10 cellular contexts compared by ENCODE assay signal in genomic region chr11:71286701-71287643, GRCh38. TPM values are rescaled to one million over a fixed set of nuclear protein-coding genes. Genes with fewer than 3 reads are reported as not detected.
DNase-seq lines count a peak whose midpoint lies in the region; ATAC-seq and TF ChIP-seq lines count a peak whose summit lies in the region.
"Had no signal": no experiment of that assay in that cellular context is flagged by ENCODE, and none has a peak within 500 bp of the region (broad histone marks: within the 10 kb centered on the region; RNA-seq: fewer than 3 reads in every experiment).

No MANE protein-coding gene starts in this region.

- TF ChIP-seq CTCF in brain microvascular endothelial cell (IDR thresholded peaks at IDR 0.05; ENCODE audit: low read depth, low read length, missing control alignments) = no peak
- TF ChIP-seq CTCF in right lobe of liver (IDR thresholded peaks at IDR 0.05) = no peak

- H3K4me1 ChIP-seq in right cardiac atrium (ENCODE audit: control insufficient read depth, insufficient read depth, low read length) (no peaks in the 10 kb centered on the region), right lobe of liver (peaks cover 0 to 9% (median 4%) of the 10 kb centered on the region in 4 donors), aorta (ENCODE audit: control insufficient read depth in 1 of 2, insufficient read depth in 2 of 2, low read length in 2 of 2) (no peaks in the 10 kb centered on the region)

- intact Hi-C loops in Right ventricle myocardium inferior (cut with DNase I) (no loop called here), right cardiac atrium (cut with DNase I) (no loop called here), right lobe of liver (cut with DNase I) (no loop called here), aorta (cut with DNase I) (no loop called here)

- in situ Hi-C loops in brain microvascular endothelial cell (cut with HindIII; ENCODE audit: low pct_ligation_motif_present, low sequenced_read_pairs) = no loop called here

- H3K27me3 ChIP-seq in right cardiac atrium (ENCODE audit: control insufficient read depth, insufficient read depth) (no peaks in the 10 kb centered on the region), brain microvascular endothelial cell (replicated peaks) (peaks cover 11% of the 10 kb centered on the region), right lobe of liver (no peaks in the 10 kb centered on the region), aorta (ENCODE audit: control insufficient read depth in 1 of 2, insufficient read depth in 2 of 2, low read length in 1 of 2) (no peaks in the 10 kb centered on the region)

- ATAC-seq in Right ventricle myocardium inferior (peak; percentile 28), right cardiac atrium (no peak), right lobe of liver (peak; percentile 98 to 100 (median 98)), aorta (ENCODE audit: low FRiP score) (peak; percentile 44), GM21723 (IDR thresholded peaks at IDR 0.05; ENCODE audit: unreplicated experiment) (no peak)

- no peak overlapping the region for H3K27ac ChIP-seq in right cardiac atrium (ENCODE audit: low read length)
- no peak overlapping the region for H3K27ac ChIP-seq in brain microvascular endothelial cell
- peak overlapping the region in 1 of 3 donors; percentile 15 for H3K27ac ChIP-seq in right lobe of liver
- no peak overlapping the region for H3K27ac ChIP-seq in aorta (ENCODE audit: low read depth in 1 of 2, low read length in 2 of 2)

- H3K4me3 ChIP-seq in right cardiac atrium (ENCODE audit: low read length) (no peak overlapping the region), brain microvascular endothelial cell (ENCODE audit: low read depth, low read length) (no peak overlapping the region), right lobe of liver (no peak overlapping the region), aorta (ENCODE audit: low read length in 2 of 2) (no peak overlapping the region)

- no peak for TF ChIP-seq POLR2A in right lobe of liver (IDR thresholded peaks at IDR 0.05)

- H3K36me3 ChIP-seq in brain microvascular endothelial cell (replicated peaks) (no peaks in the 10 kb centered on the region), right lobe of liver (no peaks in the 10 kb centered on the region), aorta (ENCODE audit: control insufficient read depth in 1 of 2, insufficient read depth in 2 of 2, low read length in 1 of 2) (no peaks in the 10 kb centered on the region)

- 48% methylated on average over 14 of the region's 14 CpGs for WGBS in right cardiac atrium
- 12% methylated on average over 5 of the region's 14 CpGs for WGBS in right lobe of liver (ENCODE audit: insufficient coverage, low coverage, low lambda C conversion rate, missing lambda C conversion rate)
- 32 to 40% methylated on average over 13 to 14 of the region's 14 CpGs for WGBS in aorta, 2 donors

- H3K9me3 ChIP-seq in right cardiac atrium (ENCODE audit: control insufficient read depth, low read length) = no peaks in the 10 kb centered on the region
- H3K9me3 ChIP-seq in right lobe of liver = no peaks in the 10 kb centered on the region
- H3K9me3 ChIP-seq in aorta (ENCODE audit: control insufficient read depth, low read length) = no peaks in the 10 kb centered on the region

- DNase-seq in Right ventricle myocardium inferior (ENCODE audit: missing footprints) (no peak), right cardiac atrium (no peak), brain microvascular endothelial cell (peak; percentile 70), right lobe of liver (peak; percentile 76 to 94 (median 87)), aorta (no peak), NCI-H146 (lab: John Stamatoyannopoulos, UW) (no peak)
- DNase-seq in effector CD8-positive, alpha-beta T cell (lab: John Stamatoyannopoulos, UW) = no peak
- DNase-seq: activated B cell treated with CpG ODN at 0.5 μM for 24 hours; CD4-positive, CD25-positive, alpha-beta regulatory T cell had no signal

RNA-seq across cellular contexts. Expression of gene SHANK2, which starts 34.6 kb away (rescaled TPM):
- total RNA-seq in Right ventricle myocardium inferior (0.03 TPM), right cardiac atrium (under 1 TPM; 0.03 to 0.26 (median 0.13) TPM), right lobe of liver (10 to 100 TPM; 21.9 to 50.3 (median 30.9) TPM), aorta (under 1 TPM; 0.16 to 0.93 TPM)
- polyA plus RNA-seq in right cardiac atrium (0.23 TPM), aorta (1 to 10 TPM in 1 of 2 donors, not detected in 1; 4.8 TPM)
- total RNA-seq: CD4-positive, CD25-positive, alpha-beta regulatory T cell had no signal
- polyA plus RNA-seq: CD4-positive, CD25-positive, alpha-beta regulatory T cell had no signal

Comparison
In these comparisons a context has a peak if more than half of its experiments do, and no peak if none do; other contexts are left out.
1. ATAC-seq: peak in Right ventricle myocardium inferior (single experiment), right lobe of liver (4 of 4) and aorta (single experiment); none in right cardiac atrium (0 of 2) and GM21723 (single experiment).
2. DNase-seq: peak in brain microvascular endothelial cell (single experiment) and right lobe of liver (3 of 3); none in Right ventricle myocardium inferior (single experiment), right cardiac atrium (0 of 3), aorta (0 of 2), effector CD8-positive, alpha-beta T cell (single experiment) and NCI-H146 (single experiment).
3. RNA of gene SHANK2, which starts 34.6 kb away (total RNA-seq): 21.9 to 50.3 TPM in right lobe of liver; 0.16 to 0.93 TPM in aorta, 0.03 to 0.26 TPM in right cardiac atrium and 0.03 TPM in Right ventricle myocardium inferior (single experiment); every median in the first group is over 10 times any median in the second.